30 cellular contexts compared by ENCODE assay signal in genomic region chr9:128448746-128449145, GRCh38.
"Had no signal": no experiment of that assay in that cellular context is flagged by ENCODE, and none has a peak within 500 bp of the region (broad histone marks: within the 10 kb centered on the region; RNA-seq: fewer than 3 reads in every experiment).

No MANE protein-coding gene starts in this region.

- H3K36me3 ChIP-seq: neural progenitor cell, ovary, right lobe of liver, sigmoid colon, suprapubic skin, tibial artery, transverse colon, upper lobe of right lung, uterus had no signal

- H3K36me3 Mint-ChIP-seq: naive thymus-derived CD4-positive, alpha-beta T cell; stimulated activated memory B cell treated with anti-CD40 and anti-IgM and Interleukin-4, amounts not matched to agents 10 μg/mL and 1 μg/mL and 100 μg/mL, for 72 hours; type B pancreatic cell had no signal

- H2AFZ ChIP-seq: neural progenitor cell, parathyroid adenoma had no signal

- H3K9ac ChIP-seq: neural progenitor cell, parathyroid adenoma had no signal

- H3K27ac ChIP-seq: neural progenitor cell, ovary, parathyroid adenoma, psoas muscle, right lobe of liver, sigmoid colon, suprapubic skin, testis, tibial artery, transverse colon, upper lobe of right lung, uterus had no signal

- H3K4me1 ChIP-seq: neural progenitor cell, parathyroid adenoma, psoas muscle, right lobe of liver, sigmoid colon, suprapubic skin, testis, tibial artery, transverse colon, upper lobe of right lung, uterus had no signal

- H3K4me1 Mint-ChIP-seq: nephron; neural progenitor cell; stimulated activated memory B cell treated with anti-CD40 and anti-IgM and Interleukin-4, amounts not matched to agents 10 μg/mL and 1 μg/mL and 100 μg/mL, for 72 hours; stimulated activated naive CD8-positive, alpha-beta T cell treated with anti-CD3 and anti-CD28 coated beads, Interleukin-15, amount 100 ng/mL, for 72 hours had no signal

- ATAC-seq: naive thymus-derived CD4-positive, alpha-beta T cell; psoas muscle; right cardiac atrium; right lobe of liver; stimulated activated memory B cell treated with anti-CD40 and anti-IgM and Interleukin-4, amounts not matched to agents 10 μg/mL and 1 μg/mL and 100 μg/mL, for 72 hours; stimulated activated naive CD8-positive, alpha-beta T cell treated with anti-CD3 and anti-CD28 coated beads, Interleukin-15, amount 100 ng/mL, for 72 hours; stimulated activated naive CD8-positive, alpha-beta T cell treated with anti-CD3 and anti-CD28 coated beads, Interleukin-15, Interleukin-2, amounts not matched to agents 100 U/mL and 50 U/mL, for 24 hours; upper lobe of right lung had no signal

- H3K4me3 ChIP-seq: neural progenitor cell, ovary, psoas muscle, right lobe of liver, sigmoid colon, suprapubic skin, testis, tibial artery, transverse colon, upper lobe of right lung, uterus had no signal

- FAIRE-seq: small intestine had no signal

- H3K4me3 Mint-ChIP-seq: naive thymus-derived CD4-positive, alpha-beta T cell; nephron; neural progenitor cell; stimulated activated memory B cell treated with anti-CD40 and anti-IgM and Interleukin-4, amounts not matched to agents 10 μg/mL and 1 μg/mL and 100 μg/mL, for 72 hours; stimulated activated naive CD8-positive, alpha-beta T cell treated with anti-CD3 and anti-CD28 coated beads, Interleukin-15, amount 100 ng/mL, for 72 hours; type B pancreatic cell had no signal

- H3K79me2 ChIP-seq: parathyroid adenoma had no signal

- H3K4me2 ChIP-seq: neural progenitor cell had no signal

- H3K27ac Mint-ChIP-seq: naive thymus-derived CD4-positive, alpha-beta T cell; nephron; neural progenitor cell; progenitor cell of endocrine pancreas; stimulated activated memory B cell treated with anti-CD40 and anti-IgM and Interleukin-4, amounts not matched to agents 10 μg/mL and 1 μg/mL and 100 μg/mL, for 72 hours; stimulated activated naive CD8-positive, alpha-beta T cell treated with anti-CD3 and anti-CD28 coated beads, Interleukin-15, amount 100 ng/mL, for 72 hours; type B pancreatic cell had no signal

- DNase-seq: naive thymus-derived CD4-positive, alpha-beta T cell; occipital lobe; ovary; posterior cingulate gyrus; right cardiac atrium; right lobe of liver; sigmoid colon; small intestine; stimulated activated CD4-positive, alpha-beta T cell treated with anti-CD3 and anti-CD28 coated beads, Interleukin-15, amount 100 ng/mL, for 24 hours; stimulated activated CD4-positive, alpha-beta T cell treated with anti-CD3 and anti-CD28 coated beads, Interleukin-2, amount 100 ng/mL, for 24 hours; stimulated activated CD4-positive, alpha-beta T cell treated with anti-CD3 and anti-CD28 coated beads, Interleukin-2, amount 100 ng/mL, for 48 hours; stimulated activated CD4-positive, alpha-beta T cell treated with anti-CD3 and anti-CD28 coated beads, Interleukin-4, amount 100 ng/mL, for 24 hours; stimulated activated CD8-positive, alpha-beta memory T cell treated with anti-CD3 and anti-CD28 coated beads, Interleukin-4, amount 100 ng/mL, for 48 hours; stimulated activated naive CD4-positive, alpha-beta T cell; stimulated activated naive CD8-positive, alpha-beta T cell treated with anti-CD3 and anti-CD28 coated beads, Interleukin-15, amount 100 ng/mL, for 72 hours; stimulated activated naive CD8-positive, alpha-beta T cell treated with anti-CD3 and anti-CD28 coated beads, Interleukin-15, Interleukin-2, amounts not matched to agents 100 U/mL and 50 U/mL, for 24 hours; substantia nigra; testis; tibial artery; transverse colon; upper lobe of right lung; uterus had no signal

- H3K27me3 Mint-ChIP-seq: naive thymus-derived CD4-positive, alpha-beta T cell; stimulated activated memory B cell treated with anti-CD40 and anti-IgM and Interleukin-4, amounts not matched to agents 10 μg/mL and 1 μg/mL and 100 μg/mL, for 72 hours; stimulated activated naive CD8-positive, alpha-beta T cell treated with anti-CD3 and anti-CD28 coated beads, Interleukin-15, amount 100 ng/mL, for 72 hours had no signal

- H3K9me3 ChIP-seq: ovary, psoas muscle, right lobe of liver, sigmoid colon, suprapubic skin, testis, tibial artery, transverse colon, upper lobe of right lung, uterus had no signal

- H3K9me3 Mint-ChIP-seq: naive thymus-derived CD4-positive, alpha-beta T cell; neural progenitor cell; stimulated activated memory B cell treated with anti-CD40 and anti-IgM and Interleukin-4, amounts not matched to agents 10 μg/mL and 1 μg/mL and 100 μg/mL, for 72 hours; stimulated activated naive CD8-positive, alpha-beta T cell treated with anti-CD3 and anti-CD28 coated beads, Interleukin-15, amount 100 ng/mL, for 72 hours; type B pancreatic cell had no signal

- H3K27me3 ChIP-seq: ovary, right lobe of liver, sigmoid colon, suprapubic skin, testis, tibial artery, transverse colon, upper lobe of right lung, uterus had no signal
